ENCODE assay signal across 28 cellular contexts in the genomic region with DNA sequence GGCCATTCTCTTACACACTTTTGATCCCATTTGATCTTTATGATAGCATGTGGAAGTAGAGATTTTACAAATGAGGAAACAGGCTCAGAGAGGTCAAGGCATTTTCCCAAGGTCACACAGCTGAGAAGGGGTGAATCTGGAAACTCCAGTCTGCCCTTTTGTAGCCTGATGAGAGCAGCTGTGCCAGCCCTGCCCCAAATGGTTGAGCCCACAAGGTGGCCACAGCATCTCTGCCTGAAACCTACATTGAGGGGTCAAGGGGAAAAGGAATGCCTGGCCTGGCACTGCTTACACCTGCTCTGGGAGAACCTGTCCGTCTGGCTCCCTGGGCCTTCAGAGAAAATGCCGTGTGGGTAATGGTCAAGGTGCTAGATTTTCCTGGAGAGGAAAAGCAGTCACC.
"Had no signal": no experiment of that assay in that cellular context is flagged by ENCODE, and none has a peak within 500 bp of the region (broad histone marks: within the 10 kb centered on the region; RNA-seq: fewer than 3 reads in every experiment).

No MANE protein-coding gene starts in this region.

- H3K27ac ChIP-seq: colonic mucosa, gastrocnemius medialis, hepatocyte had no signal

- H3K4me1 Mint-ChIP-seq: activated naive CD4-positive, alpha-beta T cell treated with anti-CD3 and anti-CD28 coated beads, Interleukin-2, amount 50 U/mL, for 24 hours; activated naive CD8-positive, alpha-beta T cell treated with anti-CD3 and anti-CD28 coated beads, Interleukin-2, amount 50 U/mL, for 24 hours; naive B cell; stimulated activated memory B cell treated with anti-CD40 and anti-IgM and Interleukin-4, amounts not matched to agents 10 μg/mL and 1 μg/mL and 100 μg/mL, for 72 hours; stimulated activated naive CD8-positive, alpha-beta T cell treated with anti-CD3 and anti-CD28 coated beads, Interleukin-15, amount 100 ng/mL, for 72 hours had no signal

- ATAC-seq: activated naive CD8-positive, alpha-beta T cell treated with anti-CD3 and anti-CD28 coated beads, Interleukin-2, amount 50 U/mL, for 24 hours; gastrocnemius medialis; left cardiac atrium; left ventricle myocardium superior; sciatic nerve; stimulated activated memory B cell treated with anti-CD40 and anti-IgM and Interleukin-4, amounts not matched to agents 10 μg/mL and 1 μg/mL and 100 μg/mL, for 72 hours; stimulated activated naive CD8-positive, alpha-beta T cell treated with anti-CD3 and anti-CD28 coated beads, Interleukin-15, amount 100 ng/mL, for 72 hours had no signal

- H3K27me3 ChIP-seq: colonic mucosa, hepatocyte had no signal

- H3K9me3 ChIP-seq: colonic mucosa, gastrocnemius medialis had no signal

- H3K9me3 Mint-ChIP-seq: activated naive CD4-positive, alpha-beta T cell treated with anti-CD3 and anti-CD28 coated beads, Interleukin-2, amount 50 U/mL, for 24 hours; activated naive CD8-positive, alpha-beta T cell treated with anti-CD3 and anti-CD28 coated beads, Interleukin-2, amount 50 U/mL, for 24 hours; mesothelial cell of epicardium; naive B cell; neural crest cell; stimulated activated memory B cell treated with anti-CD40 and anti-IgM and Interleukin-4, amounts not matched to agents 10 μg/mL and 1 μg/mL and 100 μg/mL, for 72 hours; stimulated activated naive CD8-positive, alpha-beta T cell treated with anti-CD3 and anti-CD28 coated beads, Interleukin-15, amount 100 ng/mL, for 72 hours; type B pancreatic cell had no signal

- H3K27ac Mint-ChIP-seq: activated naive CD4-positive, alpha-beta T cell treated with anti-CD3 and anti-CD28 coated beads, Interleukin-2, amount 50 U/mL, for 24 hours; activated naive CD8-positive, alpha-beta T cell treated with anti-CD3 and anti-CD28 coated beads, Interleukin-2, amount 50 U/mL, for 24 hours; mesothelial cell of epicardium; naive B cell; stimulated activated memory B cell treated with anti-CD40 and anti-IgM and Interleukin-4, amounts not matched to agents 10 μg/mL and 1 μg/mL and 100 μg/mL, for 72 hours; type B pancreatic cell had no signal

- H2AFZ ChIP-seq: hepatocyte had no signal

- H3K4me1 ChIP-seq: colonic mucosa, gastrocnemius medialis had no signal

- DNase-seq: activated CD4-positive, alpha-beta T cell treated with anti-CD3 and anti-CD28 coated beads for 48 hours; activated CD4-positive, alpha-beta T cell treated with anti-CD3 and anti-CD28 coated beads, Interleukin-2, amount 50 U/mL, for 48 hours; activated CD8-positive, alpha-beta memory T cell treated with anti-CD3 and anti-CD28 coated beads for 24 hours; activated gamma-delta T cell; activated naive CD8-positive, alpha-beta T cell treated with anti-CD3 and anti-CD28 coated beads, Interleukin-2, amount 50 U/mL, for 24 hours; amygdala; cerebellar nuclear complex; colonic mucosa; effector memory CD4-positive, alpha-beta T cell; erythroblast; gastrocnemius medialis; left cardiac atrium; left ventricle myocardium superior; mammary epithelial cell; naive B cell; small intestine; stimulated activated CD4-positive, alpha-beta T cell treated with anti-CD3 and anti-CD28 coated beads, Interleukin-1b, Interleukin-23, amount 100 ng/mL, for 48 hours; stimulated activated CD4-positive, alpha-beta T cell treated with anti-CD3 and anti-CD28 coated beads, Interleukin-4, amount 100 ng/mL, for 4 hours; stimulated activated CD8-positive, alpha-beta memory T cell treated with anti-CD3 and anti-CD28 coated beads, Interleukin-4, amount 100 ng/mL, for 48 hours; stimulated activated naive CD8-positive, alpha-beta T cell treated with anti-CD3 and anti-CD28 coated beads, Interleukin-15, amount 100 ng/mL, for 72 hours; substantia nigra had no signal

- H3K4me2 ChIP-seq: hepatocyte had no signal

- H3K4me3 Mint-ChIP-seq: activated naive CD4-positive, alpha-beta T cell treated with anti-CD3 and anti-CD28 coated beads, Interleukin-2, amount 50 U/mL, for 24 hours; activated naive CD8-positive, alpha-beta T cell treated with anti-CD3 and anti-CD28 coated beads, Interleukin-2, amount 50 U/mL, for 24 hours; mesothelial cell of epicardium; naive B cell; neural crest cell; stimulated activated memory B cell treated with anti-CD40 and anti-IgM and Interleukin-4, amounts not matched to agents 10 μg/mL and 1 μg/mL and 100 μg/mL, for 72 hours; stimulated activated naive CD8-positive, alpha-beta T cell treated with anti-CD3 and anti-CD28 coated beads, Interleukin-15, amount 100 ng/mL, for 72 hours; type B pancreatic cell had no signal

- H3K36me3 Mint-ChIP-seq: activated naive CD4-positive, alpha-beta T cell treated with anti-CD3 and anti-CD28 coated beads, Interleukin-2, amount 50 U/mL, for 24 hours; mesothelial cell of epicardium; naive B cell; stimulated activated memory B cell treated with anti-CD40 and anti-IgM and Interleukin-4, amounts not matched to agents 10 μg/mL and 1 μg/mL and 100 μg/mL, for 72 hours; type B pancreatic cell had no signal

- H3K27me3 Mint-ChIP-seq: activated naive CD8-positive, alpha-beta T cell treated with anti-CD3 and anti-CD28 coated beads, Interleukin-2, amount 50 U/mL, for 24 hours; stimulated activated naive CD8-positive, alpha-beta T cell treated with anti-CD3 and anti-CD28 coated beads, Interleukin-15, amount 100 ng/mL, for 72 hours; type B pancreatic cell had no signal

- H3K4me3 ChIP-seq: colonic mucosa, gastrocnemius medialis, hepatocyte had no signal

- H3K79me2 ChIP-seq: hepatocyte had no signal

- H3K36me3 ChIP-seq: colonic mucosa, gastrocnemius medialis had no signal
